Comparison of ENCODE assay signal across 30 cellular contexts in genomic region chr14:32667287-32667686, GRCh38.
"Had no signal": no experiment of that assay in that cellular context is flagged by ENCODE, and none has a peak within 500 bp of the region (broad histone marks: within the 10 kb centered on the region; RNA-seq: fewer than 3 reads in every experiment).

No MANE protein-coding gene starts in this region.

- FAIRE-seq: islet of Langerhans, kidney, pancreas had no signal

- H3K4me3 ChIP-seq: left lung, lower lobe of right lung, pancreas, prostate gland, smooth muscle cell, tibial nerve, uterus had no signal

- H3K27ac ChIP-seq: left lung, lower lobe of right lung, pancreas, prostate gland, tibial nerve, uterus had no signal

- H3K27me3 ChIP-seq: left lung, pancreas, tibial nerve, uterus had no signal

- H3K36me3 ChIP-seq: left lung, lower lobe of right lung, pancreas, prostate gland, tibial nerve, uterus had no signal

- H3K27ac Mint-ChIP-seq: immature natural killer cell; naive thymus-derived CD8-positive, alpha-beta T cell; stimulated activated memory B cell treated with anti-CD40 and anti-IgM and Interleukin-4, amounts not matched to agents 10 μg/mL and 1 μg/mL and 100 μg/mL, for 72 hours; type B pancreatic cell had no signal

- H3K4me2 ChIP-seq: smooth muscle cell had no signal

- H3K9me3 ChIP-seq: lower lobe of right lung, pancreas, prostate gland, tibial nerve, uterus had no signal

- DNase-seq: hypothalamus; immature natural killer cell; kidney; left colon; left lung; lower lobe of right lung; mammary epithelial cell; mesenchymal stem cell; naive thymus-derived CD8-positive, alpha-beta T cell; nucleus accumbens; pancreas; posterior cingulate gyrus; retina; right cardiac atrium; stimulated activated CD4-positive, alpha-beta T cell treated with anti-CD3 and anti-CD28 coated beads, Interleukin-1b, Interleukin-23, amount 100 ng/mL, for 48 hours; stimulated activated CD4-positive, alpha-beta T cell treated with anti-CD3 and anti-CD28 coated beads, Interleukin-2, amount 100 ng/mL, for 48 hours; stimulated activated CD4-positive, alpha-beta T cell treated with anti-CD3 and anti-CD28 coated beads, Interleukin-4, amount 100 ng/mL, for 4 hours; stimulated activated CD8-positive, alpha-beta memory T cell treated with anti-CD3 and anti-CD28 coated beads, Interleukin-4, amount 100 ng/mL, for 48 hours; stimulated activated naive CD4-positive, alpha-beta T cell treated with Interleukin-2 at 50 U/mL for 16 hours; stimulated activated naive CD8-positive, alpha-beta T cell treated with anti-CD3 and anti-CD28 coated beads, Interleukin-15, amount 100 ng/mL, for 72 hours; substantia nigra; uterus had no signal

- H3K27me3 Mint-ChIP-seq: stimulated activated memory B cell treated with anti-CD40 and anti-IgM and Interleukin-4, amounts not matched to agents 10 μg/mL and 1 μg/mL and 100 μg/mL, for 72 hours; stimulated activated naive CD8-positive, alpha-beta T cell treated with anti-CD3 and anti-CD28 coated beads, Interleukin-15, amount 100 ng/mL, for 72 hours; type B pancreatic cell had no signal

- H3K4me1 ChIP-seq: left lung, lower lobe of right lung, pancreas, prostate gland, uterus had no signal

- H3K4me1 Mint-ChIP-seq: immature natural killer cell; naive thymus-derived CD8-positive, alpha-beta T cell; neural crest cell; stimulated activated memory B cell treated with anti-CD40 and anti-IgM and Interleukin-4, amounts not matched to agents 10 μg/mL and 1 μg/mL and 100 μg/mL, for 72 hours; stimulated activated naive CD8-positive, alpha-beta T cell treated with anti-CD3 and anti-CD28 coated beads, Interleukin-15, amount 100 ng/mL, for 72 hours had no signal

- ATAC-seq: left colon; left lung; lower lobe of right lung; naive thymus-derived CD8-positive, alpha-beta T cell; pancreas; right cardiac atrium; stimulated activated memory B cell treated with anti-CD40 and anti-IgM and Interleukin-4, amounts not matched to agents 10 μg/mL and 1 μg/mL and 100 μg/mL, for 72 hours; stimulated activated naive CD8-positive, alpha-beta T cell treated with anti-CD3 and anti-CD28 coated beads, Interleukin-15, amount 100 ng/mL, for 72 hours had no signal

- H3K36me3 Mint-ChIP-seq: immature natural killer cell; stimulated activated memory B cell treated with anti-CD40 and anti-IgM and Interleukin-4, amounts not matched to agents 10 μg/mL and 1 μg/mL and 100 μg/mL, for 72 hours; type B pancreatic cell had no signal

- H3K4me3 Mint-ChIP-seq: immature natural killer cell; naive thymus-derived CD8-positive, alpha-beta T cell; nephron; neural crest cell; stimulated activated memory B cell treated with anti-CD40 and anti-IgM and Interleukin-4, amounts not matched to agents 10 μg/mL and 1 μg/mL and 100 μg/mL, for 72 hours; stimulated activated naive CD8-positive, alpha-beta T cell treated with anti-CD3 and anti-CD28 coated beads, Interleukin-15, amount 100 ng/mL, for 72 hours; type B pancreatic cell had no signal
